Comparison of ENCODE assay signal across 12 cellular contexts in the genomic region with DNA sequence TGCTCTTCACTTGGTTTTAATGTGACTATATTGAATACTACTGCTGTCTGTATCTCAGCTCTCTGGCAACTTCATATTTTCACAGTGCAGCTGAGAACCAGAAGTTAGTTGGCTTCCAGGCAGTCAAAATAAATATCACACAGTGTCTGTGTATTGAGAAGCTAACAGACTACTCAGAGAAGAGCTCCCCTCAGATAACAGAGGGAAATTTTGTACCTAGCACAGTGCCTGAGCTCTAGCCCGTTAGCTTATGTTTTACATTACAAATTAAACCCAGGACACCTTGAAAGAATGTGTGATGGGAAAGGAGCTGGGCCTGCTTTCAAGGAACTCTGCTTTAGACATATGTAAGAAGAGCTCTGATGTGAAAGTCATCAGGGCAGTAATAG. TPM values are rescaled to one million over a fixed set of nuclear protein-coding genes. Genes with fewer than 3 reads are reported as not detected.
A peak's percentile ranks its signal among the peaks of the same experiment; 100 is the strongest.
DNase-seq lines count a peak whose midpoint lies in the region; ATAC-seq and TF ChIP-seq lines count a peak whose summit lies in the region.
"Had no signal": no experiment of that assay in that cellular context is flagged by ENCODE, and none has a peak within 500 bp of the region (broad histone marks: within the 10 kb centered on the region; RNA-seq: fewer than 3 reads in every experiment).

No MANE protein-coding gene starts in this region.

- no peaks in the 10 kb centered on the region for H3K9me3 ChIP-seq in PC-3 (ENCODE audit: low read length)

- no peak overlapping the region for H3K27ac ChIP-seq in PC-3 (ENCODE audit: low read length)

- intact Hi-C loops in PC-3 (cut with micrococcal nuclease), result no loop called here

- H3K9me3 Mint-ChIP-seq in HFFc6, result no peaks in the 10 kb centered on the region
- no peaks in the 10 kb centered on the region for H3K9me3 Mint-ChIP-seq in activated naive CD8-positive, alpha-beta T cell treated with anti-CD3 and anti-CD28 coated beads for 36 hours
- no peaks in the 10 kb centered on the region for H3K9me3 Mint-ChIP-seq in natural killer cell treated with Interleukin-12 subunit alpha and Interleukin-12 subunit beta and Interleukin-15 and Interleukin-18, amount 100 ng/mL, for 72 hours

- BruUV-seq in PC-3 (replicated peaks; lab: Mats Ljungman, UMichigan), result no TSS peak

- H3K4me3 ChIP-seq in PC-3 (ENCODE audit: low read length), result no peak overlapping the region

- no peaks in the 10 kb centered on the region; the same call in 1 of the 2 replicates for H3K36me3 ChIP-seq in PC-3 (ENCODE audit: low read depth, low read length)

- peak; percentile 0 for ATAC-seq in GM18508 (IDR thresholded peaks at IDR 0.05; ENCODE audit: insufficient read depth, unreplicated experiment)
- no peak for ATAC-seq in natural killer cell treated with Interleukin-12 subunit alpha and Interleukin-12 subunit beta and Interleukin-15 and Interleukin-18, amount 100 ng/mL, for 72 hours
- no peak for ATAC-seq in PC-3
- no peak for ATAC-seq in esophagus mucosa
- ATAC-seq: sciatic nerve had no signal

- H3K27me3 Mint-ChIP-seq in HFFc6 (ENCODE audit: insufficient read depth), result no peaks in the 10 kb centered on the region
- H3K27me3 Mint-ChIP-seq in activated naive CD8-positive, alpha-beta T cell treated with anti-CD3 and anti-CD28 coated beads for 36 hours, result no peaks in the 10 kb centered on the region
- no peaks in the 10 kb centered on the region for H3K27me3 Mint-ChIP-seq in natural killer cell treated with Interleukin-12 subunit alpha and Interleukin-12 subunit beta and Interleukin-15 and Interleukin-18, amount 100 ng/mL, for 72 hours
- H3K27me3 Mint-ChIP-seq: CD4-positive, alpha-beta T cell had no signal

- peak overlapping the region; percentile 38; the same call in 1 of the 2 replicates for H3K27ac Mint-ChIP-seq in HFFc6
- H3K27ac Mint-ChIP-seq in activated naive CD8-positive, alpha-beta T cell treated with anti-CD3 and anti-CD28 coated beads for 36 hours, result peak overlapping the region; percentile 9
- H3K27ac Mint-ChIP-seq in natural killer cell treated with Interleukin-12 subunit alpha and Interleukin-12 subunit beta and Interleukin-15 and Interleukin-18, amount 100 ng/mL, for 72 hours, result peak overlapping the region; percentile 26 to 49

- peaks cover 19% of the 10 kb centered on the region for H3K36me3 Mint-ChIP-seq in HFFc6 (ENCODE audit: low read depth)
- peaks cover 32% of the 10 kb centered on the region for H3K36me3 Mint-ChIP-seq in activated naive CD8-positive, alpha-beta T cell treated with anti-CD3 and anti-CD28 coated beads for 36 hours
- H3K36me3 Mint-ChIP-seq in natural killer cell treated with Interleukin-12 subunit alpha and Interleukin-12 subunit beta and Interleukin-15 and Interleukin-18, amount 100 ng/mL, for 72 hours, result peaks cover 11% of the 10 kb centered on the region

- POLR2A ChIA-PET in PC-3 (lab: Charles Lee; ENCODE audit: unreplicated experiment), result no interaction called here

- no peaks in the 10 kb centered on the region for H3K4me1 ChIP-seq in PC-3 (ENCODE audit: insufficient read depth, low read length)

- no peak overlapping the region for H2AFZ ChIP-seq in PC-3 (ENCODE audit: low read length)

- no peaks in the 10 kb centered on the region for H3F3A ChIP-seq in PC-3 (ENCODE audit: low read length, unreplicated experiment)

- H3K4me3 Mint-ChIP-seq in HFFc6, result no peak overlapping the region
- no peak overlapping the region for H3K4me3 Mint-ChIP-seq in activated naive CD8-positive, alpha-beta T cell treated with anti-CD3 and anti-CD28 coated beads for 36 hours
- H3K4me3 Mint-ChIP-seq in natural killer cell treated with Interleukin-12 subunit alpha and Interleukin-12 subunit beta and Interleukin-15 and Interleukin-18, amount 100 ng/mL, for 72 hours, result no peak overlapping the region
- H3K4me3 Mint-ChIP-seq: CD4-positive, alpha-beta T cell had no signal

- DNase-seq in HFFc6 (no peak), PC-3 (no peak), NCI-H524 (lab: John Stamatoyannopoulos, UW) (no peak), retina (no peak)
- no peak for DNase-seq in activated naive CD8-positive, alpha-beta T cell treated with anti-CD3 and anti-CD28 coated beads for 36 hours
- no peak for DNase-seq in natural killer cell treated with Interleukin-12 subunit alpha and Interleukin-12 subunit beta and Interleukin-15 and Interleukin-18, amount 100 ng/mL, for 72 hours (ENCODE audit: low spot score)
- DNase-seq: CD4-positive, alpha-beta T cell; left colon; NCI-H1092 had no signal

- H3K9ac ChIP-seq in PC-3 (ENCODE audit: low read length), result no peak overlapping the region

- H3K79me2 ChIP-seq in PC-3 (ENCODE audit: low read length), result peaks cover 67% of the 10 kb centered on the region

- no peaks in the 10 kb centered on the region for H4K20me1 ChIP-seq in PC-3 (ENCODE audit: low read length)

- CTCF ChIA-PET in PC-3 (lab: Charles Lee), result no interaction called here

- no peak overlapping the region for H3K4me2 ChIP-seq in PC-3 (ENCODE audit: low read length)

- TF ChIP-seq CTCF in HFFc6 (IDR thresholded peaks at IDR 0.05), result no peak
- no peak for TF ChIP-seq CTCF in PC-3 (conservative IDR thresholded peaks at IDR 0.05; ENCODE audit: low read depth, low read length)

- peaks cover 36% of the 10 kb centered on the region for H3K4me1 Mint-ChIP-seq in HFFc6 (ENCODE audit: low read depth)
- peaks cover 45% of the 10 kb centered on the region for H3K4me1 Mint-ChIP-seq in activated naive CD8-positive, alpha-beta T cell treated with anti-CD3 and anti-CD28 coated beads for 36 hours
- H3K4me1 Mint-ChIP-seq in natural killer cell treated with Interleukin-12 subunit alpha and Interleukin-12 subunit beta and Interleukin-15 and Interleukin-18, amount 100 ng/mL, for 72 hours (ENCODE audit: low read depth in 2 of 2), result peaks cover 38 to 41% of the 10 kb centered on the region in 2 donors

- H3K9me2 ChIP-seq in PC-3 (replicated peaks; ENCODE audit: low read length), result no peaks in the 10 kb centered on the region

- no peaks in the 10 kb centered on the region for H3K27me3 ChIP-seq in PC-3 (ENCODE audit: low read length)

RNA-seq across cellular contexts. Expression of gene JADE1, which starts 22.7 kb away (rescaled TPM):
- 10 to 100 TPM; 23.2 to 32.4 (median 26.6) TPM for total RNA-seq in HFFc6 (2021; fragmentation: NEBNext Ultra II Directional; extraction: Animal tissue kit (Norgen Biotek cat#: 25700))
- total RNA-seq in activated naive CD8-positive, alpha-beta T cell treated with anti-CD3 and anti-CD28 coated beads for 36 hours, result 10 to 100 TPM; 29.7 to 31.5 TPM
- 10 to 100 TPM; 21.7 to 33.6 TPM for total RNA-seq in natural killer cell treated with Interleukin-12 subunit alpha and Interleukin-12 subunit beta and Interleukin-15 and Interleukin-18, amount 100 ng/mL, for 72 hours
- total RNA-seq in PC-3 (2014; rRNA removed) (10.8 and 10.9 TPM in 2 replicates), esophagus mucosa (9.8 TPM)
